ENCODE assay signal across 13 cellular contexts in genomic region chr17:72373910-72374741, GRCh38.
DNase-seq lines count a peak whose midpoint lies in the region; ATAC-seq and TF ChIP-seq lines count a peak whose summit lies in the region.
"Had no signal": no experiment of that assay in that cellular context is flagged by ENCODE, and none has a peak within 500 bp of the region (broad histone marks: within the 10 kb centered on the region; RNA-seq: fewer than 3 reads in every experiment).

No MANE protein-coding gene starts in this region.

- TF ChIP-seq CTCF in SK-N-SH (IDR thresholded peaks at IDR 0.05), result no peak
- TF ChIP-seq CTCF in smooth muscle cell (IDR thresholded peaks at IDR 0.05; ENCODE audit: borderline replicate concordance, insufficient read depth, poor library complexity, severe bottlenecking), result no peak

- no peaks in the 10 kb centered on the region for H3K9me2 ChIP-seq in SK-N-SH

- H3K4me1 ChIP-seq in SK-N-SH (ENCODE audit: control insufficient read depth in 1 of 2, insufficient read depth in 2 of 2, low read depth in 1 of 2, low read length in 1 of 2) (peaks cover 36 to 54% of the 10 kb centered on the region in 2 experiments), smooth muscle cell (ENCODE audit: low read depth) (peaks cover 13% of the 10 kb centered on the region)

- no peaks in the 10 kb centered on the region for H3K36me3 ChIP-seq in SK-N-SH (replicated peaks in 1 of 2; ENCODE audit: control insufficient read depth in 1 of 2, insufficient read depth in 2 of 2, low read length in 1 of 2)
- H3K36me3 ChIP-seq in smooth muscle cell (ENCODE audit: low read depth), result no peaks in the 10 kb centered on the region

- H3K27ac ChIP-seq in SK-N-SH (ENCODE audit: low read depth in 2 of 2, low read length in 1 of 2) (peak overlapping the region; percentile 60 to 76), smooth muscle cell (ENCODE audit: low read depth) (no peak overlapping the region)

- H3F3A ChIP-seq in SK-N-SH (replicated peaks; ENCODE audit: insufficient read depth) (peaks cover 9% of the 10 kb centered on the region), smooth muscle cell (ENCODE audit: low read depth) (no peaks in the 10 kb centered on the region)

- ATAC-seq in left ventricle myocardium superior, result peak; percentile 63
- no peak for ATAC-seq in HG03159 (IDR thresholded peaks at IDR 0.05; ENCODE audit: unreplicated experiment)
- ATAC-seq in HG02588 (IDR thresholded peaks at IDR 0.05; ENCODE audit: unreplicated experiment), result no peak
- ATAC-seq in HG03571 (IDR thresholded peaks at IDR 0.05; ENCODE audit: unreplicated experiment), result no peak
- ATAC-seq: K562 had no signal

- no peaks in the 10 kb centered on the region for H3K9me3 ChIP-seq in SK-N-SH
- H3K9me3 ChIP-seq in smooth muscle cell (replicated peaks; ENCODE audit: low read depth), result no peaks in the 10 kb centered on the region

- TF ChIP-seq RAD21 in SK-N-SH (IDR thresholded peaks at IDR 0.05; ENCODE audit: low read length), result no peak

- peak overlapping the region; percentile 67 for H3K4me2 ChIP-seq in SK-N-SH
- no peak overlapping the region for H3K4me2 ChIP-seq in smooth muscle cell

- H4K20me1 ChIP-seq in SK-N-SH (ENCODE audit: insufficient read depth) (no peaks in the 10 kb centered on the region), smooth muscle cell (ENCODE audit: low read depth) (no peaks in the 10 kb centered on the region)

- no peaks in the 10 kb centered on the region for H3K79me2 ChIP-seq in SK-N-SH (ENCODE audit: insufficient read depth)
- no peaks in the 10 kb centered on the region for H3K79me2 ChIP-seq in smooth muscle cell (ENCODE audit: low read depth)

- H3K4me3 ChIP-seq in SK-N-SH (ENCODE audit: low read depth in 2 of 2, low read length in 1 of 2) (0 out of 4 replicates have a peak overlapping the region, but pooled peaks of 1 of the 2 experiments have one; percentile 20), smooth muscle cell (no peak overlapping the region)
- H3K4me3 ChIP-seq: K562 had no signal

- H2AFZ ChIP-seq in SK-N-SH (ENCODE audit: low read depth), result peak overlapping the region; percentile 70
- H2AFZ ChIP-seq in smooth muscle cell (ENCODE audit: low read depth), result no peak overlapping the region

- TF ChIP-seq EP300 in SK-N-SH (IDR thresholded peaks at IDR 0.05; ENCODE audit: borderline replicate concordance in 1 of 2, low read depth in 1 of 2, low read length in 1 of 2), result peak in 1 of 2 experiments; percentile 74; a peak in 2 of 4 replicates

- H3K9ac ChIP-seq in SK-N-SH (peak overlapping the region; percentile 37; the same call in 1 of the 2 replicates), smooth muscle cell (ENCODE audit: low read depth) (no peak overlapping the region)

- DNase-seq in activated effector memory CD4-positive, alpha-beta T cell treated with anti-CD3 and anti-CD28 coated beads, Interleukin-2, amount 50 U/mL, for 16 hours, result peak; percentile 39
- DNase-seq in activated effector memory CD4-positive, alpha-beta T cell treated with Interleukin-2 at 50 U/mL for 16 hours, result no peak
- DNase-seq in SK-N-SH (peak; percentile 65), left ventricle myocardium superior (peak; percentile 52), smooth muscle cell (lab: John Stamatoyannopoulos, UW; ENCODE audit: unreplicated experiment) (peak; percentile 23)
- DNase-seq: activated CD4-positive, alpha-beta T cell treated with anti-CD3 and anti-CD28 coated beads for 48 hours; erythroblast; NCI-H187 treated with DMSO at 0.1 percent for 48 hours; stimulated activated CD4-positive, alpha-beta T cell treated with anti-CD3 and anti-CD28 coated beads, Interleukin-12 subunit alpha, Interleukin-12 subunit beta, amount 100 ng/mL, for 4 hours had no signal

- POLR2A ChIA-PET in SK-N-SH (lab: Yijun Ruan, JAX), result interaction anchor here (1.2 kb wide), 1 partner anchor 8 kb away, joined by 3 read pairs; no protein-coding TSS in a partner anchor

- CTCF ChIA-PET in SK-N-SH (lab: Yijun Ruan, JAX), result interaction anchor here (0.6 to 1.8 kb wide), 9 partner anchors 10 to 1607 kb away, joined by 3 to 9 read pairs (median 4); no protein-coding TSS in a partner anchor

- intact Hi-C loops in left ventricle myocardium superior (cut with micrococcal nuclease), result no loop called here

- WGBS in SK-N-SH (ENCODE audit: low lambda C conversion rate), result 47% methylated on average over 13 of the region's 13 CpGs
- WGBS in smooth muscle cell (ENCODE audit: low lambda C conversion rate), result 57% methylated on average over 13 of the region's 13 CpGs

- H3K27me3 ChIP-seq in SK-N-SH (ENCODE audit: insufficient read depth), result no peaks in the 10 kb centered on the region
- H3K27me3 ChIP-seq in smooth muscle cell (ENCODE audit: low read depth), result no peaks in the 10 kb centered on the region

TF ChIP-seq in SK-N-SH, 30 proteins besides CTCF, POLR2A, EP300 and RAD21 (continues in another document):
- no peak for TF ChIP-seq RFX5 (IDR thresholded peaks at IDR 0.05; ENCODE audit: low read length)
- peak; percentile 73; the same call in 1 of the 2 replicates for TF ChIP-seq TEAD4 (IDR thresholded peaks at IDR 0.05; ENCODE audit: borderline replicate concordance, insufficient read depth)
- TF ChIP-seq SMC3 (IDR thresholded peaks at IDR 0.05; ENCODE audit: low read depth, low read length), result no peak
- TF ChIP-seq MXI1 (IDR thresholded peaks at IDR 0.05; ENCODE audit: low read depth, low read length), result no peak
- TF ChIP-seq FOSL2 (IDR thresholded peaks at IDR 0.05; ENCODE audit: borderline replicate concordance, low read depth), result peak; percentile 86
- no peak for TF ChIP-seq POLR2AphosphoS5 (IDR thresholded peaks at IDR 0.05; ENCODE audit: low read depth, low read length)
- TF ChIP-seq MEF2A (IDR thresholded peaks at IDR 0.05; ENCODE audit: borderline replicate concordance, low read depth), result no peak
- TF ChIP-seq, protein P1, sequence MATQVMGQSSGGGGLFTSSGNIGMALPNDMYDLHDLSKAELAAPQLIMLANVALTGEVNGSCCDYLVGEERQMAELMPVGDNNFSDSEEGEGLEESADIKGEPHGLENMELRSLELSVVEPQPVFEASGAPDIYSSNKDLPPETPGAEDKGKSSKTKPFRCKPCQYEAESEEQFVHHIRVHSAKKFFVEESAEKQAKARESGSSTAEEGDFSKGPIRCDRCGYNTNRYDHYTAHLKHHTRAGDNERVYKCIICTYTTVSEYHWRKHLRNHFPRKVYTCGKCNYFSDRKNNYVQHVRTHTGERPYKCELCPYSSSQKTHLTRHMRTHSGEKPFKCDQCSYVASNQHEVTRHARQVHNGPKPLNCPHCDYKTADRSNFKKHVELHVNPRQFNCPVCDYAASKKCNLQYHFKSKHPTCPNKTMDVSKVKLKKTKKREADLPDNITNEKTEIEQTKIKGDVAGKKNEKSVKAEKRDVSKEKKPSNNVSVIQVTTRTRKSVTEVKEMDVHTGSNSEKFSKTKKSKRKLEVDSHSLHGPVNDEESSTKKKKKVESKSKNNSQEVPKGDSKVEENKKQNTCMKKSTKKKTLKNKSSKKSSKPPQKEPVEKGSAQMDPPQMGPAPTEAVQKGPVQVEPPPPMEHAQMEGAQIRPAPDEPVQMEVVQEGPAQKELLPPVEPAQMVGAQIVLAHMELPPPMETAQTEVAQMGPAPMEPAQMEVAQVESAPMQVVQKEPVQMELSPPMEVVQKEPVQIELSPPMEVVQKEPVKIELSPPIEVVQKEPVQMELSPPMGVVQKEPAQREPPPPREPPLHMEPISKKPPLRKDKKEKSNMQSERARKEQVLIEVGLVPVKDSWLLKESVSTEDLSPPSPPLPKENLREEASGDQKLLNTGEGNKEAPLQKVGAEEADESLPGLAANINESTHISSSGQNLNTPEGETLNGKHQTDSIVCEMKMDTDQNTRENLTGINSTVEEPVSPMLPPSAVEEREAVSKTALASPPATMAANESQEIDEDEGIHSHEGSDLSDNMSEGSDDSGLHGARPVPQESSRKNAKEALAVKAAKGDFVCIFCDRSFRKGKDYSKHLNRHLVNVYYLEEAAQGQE (IDR thresholded peaks at IDR 0.05; ENCODE audit: low read depth, low read length), result peak; percentile 51
- no peak for TF ChIP-seq TAF1 (IDR thresholded peaks at IDR 0.05; ENCODE audit: borderline replicate concordance, low read depth, low read length)
- no peak for TF ChIP-seq EZH2phosphoT487 (IDR thresholded peaks at IDR 0.05; ENCODE audit: borderline replicate concordance, low read depth)
- TF ChIP-seq GATA2 (CRISPR knock-in tag; IDR thresholded peaks at IDR 0.05), result no peak
- TF ChIP-seq RXRA (IDR thresholded peaks at IDR 0.05; ENCODE audit: borderline replicate concordance, low read depth), result peak; percentile 64; the same call in 1 of the 2 replicates
- TF ChIP-seq RCOR1 (IDR thresholded peaks at IDR 0.05; ENCODE audit: low read length), result peak; percentile 16; the same call in 1 of the 2 replicates
- TF ChIP-seq USF1 (IDR thresholded peaks at IDR 0.05; ENCODE audit: borderline replicate concordance, low read depth), result no peak
- TF ChIP-seq IRF3 (IDR thresholded peaks at IDR 0.05; ENCODE audit: low read depth, low read length), result no peak
- TF ChIP-seq ELF1 (IDR thresholded peaks at IDR 0.05), result no peak; the same call in 1 of the 2 replicates
- TF ChIP-seq, protein P2, sequence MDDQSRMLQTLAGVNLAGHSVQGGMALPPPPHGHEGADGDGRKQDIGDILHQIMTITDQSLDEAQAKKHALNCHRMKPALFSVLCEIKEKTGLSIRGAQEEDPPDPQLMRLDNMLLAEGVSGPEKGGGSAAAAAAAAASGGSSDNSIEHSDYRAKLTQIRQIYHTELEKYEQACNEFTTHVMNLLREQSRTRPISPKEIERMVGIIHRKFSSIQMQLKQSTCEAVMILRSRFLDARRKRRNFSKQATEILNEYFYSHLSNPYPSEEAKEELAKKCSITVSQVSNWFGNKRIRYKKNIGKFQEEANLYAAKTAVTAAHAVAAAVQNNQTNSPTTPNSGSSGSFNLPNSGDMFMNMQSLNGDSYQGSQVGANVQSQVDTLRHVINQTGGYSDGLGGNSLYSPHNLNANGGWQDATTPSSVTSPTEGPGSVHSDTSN (IDR thresholded peaks at IDR 0.05), result no peak; the same call in 1 of the 2 replicates
